33 cellular contexts compared by ENCODE assay signal in genomic region chr9:128718475-128718874, GRCh38.
"Had no signal": no experiment of that assay in that cellular context is flagged by ENCODE, and none has a peak within 500 bp of the region (broad histone marks: within the 10 kb centered on the region; RNA-seq: fewer than 3 reads in every experiment).

No MANE protein-coding gene starts in this region.

- H3K9me3 ChIP-seq: Peyer's patch, SJCRH30 had no signal

- H3K4me3 ChIP-seq: Peyer's patch, SJCRH30, SK-N-MC had no signal

- H3K4me3 Mint-ChIP-seq: activated CD4-positive, alpha-beta memory T cell treated with anti-CD3 and anti-CD28 coated beads, Interleukin-2, amount 10 ng/mL, durations not matched to agents 7 days and 5 days; activated CD8-positive, alpha-beta memory T cell treated with anti-CD3 and anti-CD28 coated beads, Interleukin-2, amount 10 ng/mL, durations not matched to agents 7 days and 5 days; activated naive CD4-positive, alpha-beta T cell treated with anti-CD3 and anti-CD28 coated beads, Interleukin-2, amount 10 ng/mL, durations not matched to agents 7 days and 5 days; activated naive CD8-positive, alpha-beta T cell; activated naive CD8-positive, alpha-beta T cell treated with anti-CD3 and anti-CD28 coated beads, Interleukin-2, amount 50 U/mL, for 24 hours; brain had no signal

- ATAC-seq: activated CD8-positive, alpha-beta memory T cell treated with anti-CD3 and anti-CD28 coated beads, Interleukin-2, amount 10 ng/mL, durations not matched to agents 7 days and 5 days; activated naive CD8-positive, alpha-beta T cell treated with anti-CD3 and anti-CD28 coated beads, Interleukin-2, amount 50 U/mL, for 24 hours; PC-3 had no signal

- DNase-seq: activated CD4-positive, alpha-beta memory T cell treated with anti-CD3 and anti-CD28 coated beads, Interleukin-2, amount 10 ng/mL, durations not matched to agents 7 days and 5 days; activated CD4-positive, alpha-beta T cell treated with anti-CD3 and anti-CD28 coated beads for 1 hour; activated CD4-positive, alpha-beta T cell treated with anti-CD3 and anti-CD28 coated beads for 48 hours; activated CD4-positive, CD25-positive, alpha-beta regulatory T cell; activated CD8-positive, alpha-beta memory T cell treated with anti-CD3 and anti-CD28 coated beads for 24 hours; activated CD8-positive, alpha-beta memory T cell treated with anti-CD3 and anti-CD28 coated beads, Interleukin-2, amount 10 ng/mL, durations not matched to agents 7 days and 5 days; activated CD8-positive, alpha-beta memory T cell treated with anti-CD3 and anti-CD28 coated beads, Interleukin-2, amount 50 U/mL, for 48 hours; activated effector memory CD4-positive, alpha-beta T cell treated with Interleukin-2 at 50 U/mL for 16 hours; activated naive CD4-positive, alpha-beta T cell treated with anti-CD3 and anti-CD28 coated beads, Interleukin-2, amount 10 ng/mL, durations not matched to agents 7 days and 5 days; activated naive CD8-positive, alpha-beta T cell treated with anti-CD3 and anti-CD28 coated beads, Interleukin-2, amount 50 U/mL, for 24 hours; activated T-cell treated with anti-CD3 and anti-CD28 coated beads, Interleukin-2, amount 50 U/mL, for 48 hours; anterior cingulate cortex; central memory CD4-positive, alpha-beta T cell; MM.1S; MV-4-11; NCI-H1092; NCI-H1436 treated with DMSO at 0.1 percent for 48 hours; NCI-H1694 treated with DMSO at 0.1 percent for 48 hours; NCI-H2029; NCI-H345; NCI-H526; NCI-H748 treated with DMSO at 0.1 percent for 48 hours; NK-92 treated with Interleukin-12 subunit alpha and Interleukin-12 subunit beta, amount 100 ng/mL, for 24 hours; PC-3; RPMI8226; SHP77; SJCRH30; T1000; WERI-Rb-1 had no signal

- H3K27ac ChIP-seq: SJCRH30, SK-N-MC, WERI-Rb-1 had no signal

- H3K27ac Mint-ChIP-seq: activated CD4-positive, alpha-beta memory T cell treated with anti-CD3 and anti-CD28 coated beads, Interleukin-2, amount 10 ng/mL, durations not matched to agents 7 days and 5 days; activated CD8-positive, alpha-beta memory T cell treated with anti-CD3 and anti-CD28 coated beads, Interleukin-2, amount 10 ng/mL, durations not matched to agents 7 days and 5 days; activated naive CD4-positive, alpha-beta T cell treated with anti-CD3 and anti-CD28 coated beads, Interleukin-2, amount 10 ng/mL, durations not matched to agents 7 days and 5 days; activated naive CD8-positive, alpha-beta T cell; activated naive CD8-positive, alpha-beta T cell treated with anti-CD3 and anti-CD28 coated beads, Interleukin-2, amount 50 U/mL, for 24 hours; brain had no signal

- H3K36me3 Mint-ChIP-seq: activated naive CD8-positive, alpha-beta T cell; brain had no signal

- H3K27me3 Mint-ChIP-seq: activated CD4-positive, alpha-beta memory T cell treated with anti-CD3 and anti-CD28 coated beads, Interleukin-2, amount 10 ng/mL, durations not matched to agents 7 days and 5 days; activated CD8-positive, alpha-beta memory T cell treated with anti-CD3 and anti-CD28 coated beads, Interleukin-2, amount 10 ng/mL, durations not matched to agents 7 days and 5 days; activated naive CD4-positive, alpha-beta T cell treated with anti-CD3 and anti-CD28 coated beads, Interleukin-2, amount 10 ng/mL, durations not matched to agents 7 days and 5 days; activated naive CD8-positive, alpha-beta T cell; activated naive CD8-positive, alpha-beta T cell treated with anti-CD3 and anti-CD28 coated beads, Interleukin-2, amount 50 U/mL, for 24 hours had no signal

- H3K27me3 ChIP-seq: Peyer's patch, SJCRH30 had no signal

- H3K9me3 Mint-ChIP-seq: activated CD4-positive, alpha-beta memory T cell treated with anti-CD3 and anti-CD28 coated beads, Interleukin-2, amount 10 ng/mL, durations not matched to agents 7 days and 5 days; activated naive CD4-positive, alpha-beta T cell treated with anti-CD3 and anti-CD28 coated beads, Interleukin-2, amount 10 ng/mL, durations not matched to agents 7 days and 5 days; activated naive CD8-positive, alpha-beta T cell treated with anti-CD3 and anti-CD28 coated beads, Interleukin-2, amount 50 U/mL, for 24 hours; brain had no signal
